In the genomic region with DNA sequence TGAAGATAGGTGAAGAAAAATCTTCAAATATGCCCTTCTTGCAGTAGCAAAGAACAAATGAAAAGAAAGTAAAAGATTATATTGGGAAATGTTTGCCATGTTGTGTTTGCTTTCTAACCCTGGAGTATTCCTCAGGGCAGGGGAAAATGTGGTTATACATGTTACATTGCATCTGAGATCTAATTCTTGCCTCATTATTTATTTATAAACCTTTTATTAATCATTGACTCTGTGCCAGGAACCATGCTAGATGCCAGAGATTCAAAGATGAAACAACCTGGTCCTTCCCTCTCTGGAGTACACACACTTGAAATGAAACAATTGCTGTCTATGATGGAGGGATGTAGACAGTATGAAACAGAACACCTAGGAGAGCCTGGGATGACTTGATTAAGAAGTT, we compare ENCODE assay signal across 1 cellular context.
TF ChIP-seq lines count a peak whose summit lies in the region.

No MANE protein-coding gene starts in this region.

TF ChIP-seq in IMR-90, 13 proteins besides CTCF, POLR2A, EP300 and RAD21:
- TF ChIP-seq NFE2L2 (IDR thresholded peaks at IDR 0.05; ENCODE audit: low read depth, low read length), result no peak
- peak; percentile 55; the same call in 1 of the 2 replicates for TF ChIP-seq CEBPB (IDR thresholded peaks at IDR 0.05; ENCODE audit: low read depth, low read length)
